In the genomic region with DNA sequence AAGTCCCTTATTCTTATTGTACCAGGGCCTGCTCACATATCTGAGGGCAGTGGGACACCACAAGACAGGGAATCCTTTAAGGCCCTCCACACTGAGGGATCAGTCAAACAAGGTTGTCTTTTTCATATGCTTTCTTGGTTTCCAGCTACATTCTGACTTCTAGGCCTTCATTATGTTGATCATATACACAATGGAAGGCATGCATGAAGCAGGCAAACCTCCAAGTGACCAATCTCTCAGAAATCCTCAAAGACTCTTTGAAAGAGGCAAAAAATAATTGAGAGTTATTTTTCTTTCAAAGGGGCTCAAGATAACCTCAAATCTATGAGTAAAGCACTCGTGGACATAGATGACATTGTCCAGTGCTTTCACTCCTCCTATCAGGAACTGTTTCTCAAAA, we compare ENCODE assay signal across 18 cellular contexts.
"Had no signal": no experiment of that assay in that cellular context is flagged by ENCODE, and none has a peak within 500 bp of the region (broad histone marks: within the 10 kb centered on the region; RNA-seq: fewer than 3 reads in every experiment).

No MANE protein-coding gene starts in this region.

- H3K9me3 Mint-ChIP-seq: nephron progenitor cell; stimulated activated naive B cell treated with anti-CD40 and anti-IgM and Interleukin-4, amounts not matched to agents 10 μg/mL and 1 μg/mL and 100 μg/mL, for 72 hours had no signal

- H3K27ac Mint-ChIP-seq: immature natural killer cell; naive thymus-derived CD4-positive, alpha-beta T cell; nephron progenitor cell; stimulated activated naive B cell treated with anti-CD40 and anti-IgM and Interleukin-4, amounts not matched to agents 10 μg/mL and 1 μg/mL and 100 μg/mL, for 72 hours; stimulated activated naive CD8-positive, alpha-beta T cell treated with anti-CD3 and anti-CD28 coated beads, Interleukin-15, amount 100 ng/mL, for 72 hours had no signal

- DNase-seq: cortex of kidney; dorsolateral prefrontal cortex; effector CD8-positive, alpha-beta T cell; foreskin fibroblast; immature natural killer cell; left colon; left ventricle myocardium superior; naive thymus-derived CD4-positive, alpha-beta T cell; nephron progenitor cell; posterior cingulate gyrus; stimulated activated CD4-positive, alpha-beta T cell treated with anti-CD3 and anti-CD28 coated beads, Interleukin-2, amount 100 ng/mL, for 24 hours; stimulated activated CD4-positive, alpha-beta T cell treated with anti-CD3 and anti-CD28 coated beads, Interleukin-4, amount 100 ng/mL, for 4 hours; stimulated activated naive B cell treated with anti-CD40 and anti-IgM and Interleukin-4, amounts not matched to agents 10 μg/mL and 1 μg/mL and 100 μg/mL, for 72 hours; stimulated activated naive CD8-positive, alpha-beta T cell treated with anti-CD3 and anti-CD28 coated beads, Interleukin-15, amount 100 ng/mL, for 72 hours; substantia nigra; trophoblast cell had no signal

- H3K36me3 ChIP-seq: thoracic aorta had no signal

- H3K36me3 Mint-ChIP-seq: immature natural killer cell; stimulated activated naive B cell treated with anti-CD40 and anti-IgM and Interleukin-4, amounts not matched to agents 10 μg/mL and 1 μg/mL and 100 μg/mL, for 72 hours had no signal

- H3K27ac ChIP-seq: dorsolateral prefrontal cortex, thoracic aorta had no signal

- ATAC-seq: left colon; left ventricle myocardium superior; naive thymus-derived CD4-positive, alpha-beta T cell; sciatic nerve; stimulated activated naive B cell treated with anti-CD40 and anti-IgM and Interleukin-4, amounts not matched to agents 10 μg/mL and 1 μg/mL and 100 μg/mL, for 72 hours; stimulated activated naive CD8-positive, alpha-beta T cell treated with anti-CD3 and anti-CD28 coated beads, Interleukin-15, amount 100 ng/mL, for 72 hours had no signal

- H3K27me3 ChIP-seq: dorsolateral prefrontal cortex had no signal

- H3K4me3 Mint-ChIP-seq: immature natural killer cell; naive thymus-derived CD4-positive, alpha-beta T cell; nephron progenitor cell; stimulated activated naive B cell treated with anti-CD40 and anti-IgM and Interleukin-4, amounts not matched to agents 10 μg/mL and 1 μg/mL and 100 μg/mL, for 72 hours; stimulated activated naive CD8-positive, alpha-beta T cell treated with anti-CD3 and anti-CD28 coated beads, Interleukin-15, amount 100 ng/mL, for 72 hours had no signal

- H3K9me3 ChIP-seq: thoracic aorta had no signal

- H3K4me1 Mint-ChIP-seq: immature natural killer cell; nephron progenitor cell; stimulated activated naive B cell treated with anti-CD40 and anti-IgM and Interleukin-4, amounts not matched to agents 10 μg/mL and 1 μg/mL and 100 μg/mL, for 72 hours; stimulated activated naive CD8-positive, alpha-beta T cell treated with anti-CD3 and anti-CD28 coated beads, Interleukin-15, amount 100 ng/mL, for 72 hours had no signal

- H3K27me3 Mint-ChIP-seq: naive thymus-derived CD4-positive, alpha-beta T cell; stimulated activated naive B cell treated with anti-CD40 and anti-IgM and Interleukin-4, amounts not matched to agents 10 μg/mL and 1 μg/mL and 100 μg/mL, for 72 hours; stimulated activated naive CD8-positive, alpha-beta T cell treated with anti-CD3 and anti-CD28 coated beads, Interleukin-15, amount 100 ng/mL, for 72 hours had no signal

- H3K4me3 ChIP-seq: dorsolateral prefrontal cortex, thoracic aorta had no signal
